Comparison of ENCODE assay signal across 6 cellular contexts in genomic region chr3:72788232-72788631, GRCh38.
DNase-seq lines count a peak whose midpoint lies in the region; ATAC-seq, FAIRE-seq and TF ChIP-seq lines count a peak whose summit lies in the region.
"Not testable (repeated sequence)": the region's sequence is repeated elsewhere in the genome, so short reads cannot be mapped to it uniquely, and the experiment has no call there.

No MANE protein-coding gene starts in this region.

- FAIRE-seq in kidney (lab: Jason Lieb, UNC) = not testable (repeated sequence)

- not testable (repeated sequence) for ATAC-seq in right cardiac atrium

- H3K4me3 ChIP-seq in right cardiac atrium (ENCODE audit: low read length); kidney (ENCODE audit: low read length in 2 of 2): not testable (repeated sequence)

- H3K27ac ChIP-seq in right cardiac atrium (ENCODE audit: low read length); kidney (ENCODE audit: low read depth in 2 of 2, low read length in 2 of 2): not testable (repeated sequence)

- not testable (repeated sequence) for H3K9ac ChIP-seq in kidney (ENCODE audit: low read length in 2 of 2)

- not testable (repeated sequence) for TF ChIP-seq CTCF in chondrocyte (IDR thresholded peaks at IDR 0.05); glutamatergic neuron (IDR thresholded peaks at IDR 0.05; ENCODE audit: partially characterized antibody, unreplicated experiment); kidney (IDR thresholded peaks at IDR 0.05; ENCODE audit: borderline replicate concordance, extremely low read depth, insufficient read depth)

- H3K4me1 Mint-ChIP-seq in activated CD4-positive, alpha-beta T cell treated with anti-CD3 and anti-CD28 coated beads, Interleukin-2, amount 10 ng/mL, durations not matched to agents 24 days and 14 days; chondrocyte (ENCODE audit: low read depth); glutamatergic neuron (ENCODE audit: low read depth, unreplicated experiment): not testable (repeated sequence)

- H3K4me1 ChIP-seq in right cardiac atrium (ENCODE audit: control insufficient read depth, insufficient read depth, low read length); kidney (ENCODE audit: control insufficient read depth in 1 of 2, insufficient read depth in 1 of 2, low read depth in 1 of 2, low read length in 2 of 2): not testable (repeated sequence)

- not testable (repeated sequence) for H3K36me3 ChIP-seq in kidney (ENCODE audit: control insufficient read depth in 1 of 2, insufficient read depth in 2 of 2, low read length in 2 of 2)

- 99% methylated on average over 27 of the region's 27 CpGs for WGBS in right cardiac atrium

- not testable (repeated sequence) for H3K27me3 ChIP-seq in right cardiac atrium (ENCODE audit: control insufficient read depth, insufficient read depth)

- not testable (repeated sequence) for H3K9me3 Mint-ChIP-seq in activated CD4-positive, alpha-beta T cell treated with anti-CD3 and anti-CD28 coated beads, Interleukin-2, amount 10 ng/mL, durations not matched to agents 24 days and 14 days; chondrocyte (ENCODE audit: low read depth); glutamatergic neuron (ENCODE audit: unreplicated experiment)

- DNase-seq in activated CD4-positive, alpha-beta T cell treated with anti-CD3 and anti-CD28 coated beads, Interleukin-2, amount 10 ng/mL, durations not matched to agents 24 days and 14 days = peak; percentile 23
- DNase-seq in activated gamma-delta T cell (lab: John Stamatoyannopoulos, UW) (peak; percentile 7), chondrocyte (ENCODE audit: low spot score) (peak; percentile 84), glutamatergic neuron (peak; percentile 30), right cardiac atrium (peak in 2 of 3 donors; percentile 28 to 54), kidney (peak; percentile 57)

- not testable (repeated sequence) for H3K9me3 ChIP-seq in right cardiac atrium (ENCODE audit: control insufficient read depth, low read length); kidney (ENCODE audit: control insufficient read depth in 1 of 2, low read length in 2 of 2)

- H3K27me3 Mint-ChIP-seq in activated CD4-positive, alpha-beta T cell treated with anti-CD3 and anti-CD28 coated beads, Interleukin-2, amount 10 ng/mL, durations not matched to agents 24 days and 14 days; chondrocyte (ENCODE audit: low read depth); glutamatergic neuron (ENCODE audit: unreplicated experiment): not testable (repeated sequence)

- not testable (repeated sequence) for H3K27ac Mint-ChIP-seq in activated CD4-positive, alpha-beta T cell treated with anti-CD3 and anti-CD28 coated beads, Interleukin-2, amount 10 ng/mL, durations not matched to agents 24 days and 14 days; chondrocyte (ENCODE audit: unreplicated experiment); glutamatergic neuron (ENCODE audit: unreplicated experiment)

- not testable (repeated sequence) for H3K4me3 Mint-ChIP-seq in activated CD4-positive, alpha-beta T cell treated with anti-CD3 and anti-CD28 coated beads, Interleukin-2, amount 10 ng/mL, durations not matched to agents 24 days and 14 days; chondrocyte (ENCODE audit: unreplicated experiment); glutamatergic neuron (ENCODE audit: unreplicated experiment)

- peaks cover 21% of the 10 kb centered on the region for H3K36me3 Mint-ChIP-seq in activated CD4-positive, alpha-beta T cell treated with anti-CD3 and anti-CD28 coated beads, Interleukin-2, amount 10 ng/mL, durations not matched to agents 24 days and 14 days (ENCODE audit: low read depth)
- not testable (repeated sequence) for H3K36me3 Mint-ChIP-seq in chondrocyte (ENCODE audit: low read depth); glutamatergic neuron (ENCODE audit: unreplicated experiment)

- intact Hi-C loops in activated CD4-positive, alpha-beta T cell treated with anti-CD3 and anti-CD28 coated beads, Interleukin-2, amount 10 ng/mL, durations not matched to agents 24 days and 14 days (cut with micrococcal nuclease); right cardiac atrium (cut with DNase I); kidney (cut with DNase I): not testable (repeated sequence)

Comparison
In these comparisons a context has a peak if more than half of its experiments do, and no peak if none do; other contexts are left out.
1. DNase-seq: peak in every context shown above with its lines; median percentile 84 in chondrocyte; 57 in kidney; 41 in right cardiac atrium; 30 in glutamatergic neuron; 23 in activated CD4-positive, alpha-beta T cell treated with anti-CD3 and anti-CD28 coated beads, Interleukin-2, amount 10 ng/mL, durations not matched to agents 24 days and 14 days; 7 in activated gamma-delta T cell.